13 cellular contexts compared by ENCODE assay signal in the genomic region with DNA sequence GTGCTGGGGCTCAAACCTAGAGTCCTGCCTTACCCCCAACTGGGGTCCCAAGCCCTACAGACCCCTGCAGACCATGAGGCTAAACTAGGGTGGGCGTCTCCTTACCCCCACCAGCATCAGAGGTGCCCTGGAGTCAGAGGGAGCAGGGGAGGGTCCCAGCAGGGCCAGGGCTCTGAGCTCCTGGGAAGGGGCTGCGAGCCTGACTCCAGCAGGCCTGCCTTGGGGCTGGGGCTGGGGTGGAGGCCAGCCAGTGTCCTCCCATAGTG. TPM values are rescaled to one million over a fixed set of nuclear protein-coding genes. Genes with fewer than 3 reads are reported as not detected.
A peak's percentile ranks its signal among the peaks of the same experiment; 100 is the strongest.
DNase-seq lines count a peak whose midpoint lies in the region; ATAC-seq and TF ChIP-seq lines count a peak whose summit lies in the region.
"Had no signal": no experiment of that assay in that cellular context is flagged by ENCODE, and none has a peak within 500 bp of the region (broad histone marks: within the 10 kb centered on the region; RNA-seq: fewer than 3 reads in every experiment).

No MANE protein-coding gene starts in this region.

- CTCF ChIA-PET in HEK293 (lab: Yijun Ruan, JAX) = interaction anchor here (0.8 to 2.5 kb wide), 4 partner anchors 10 to 266 kb away, joined by 3 to 14 read pairs (median 8); no protein-coding TSS in a partner anchor

- H3K9me3 ChIP-seq in HEK293 (ENCODE audit: control insufficient read depth, insufficient read depth, low read depth, low read length) (no peaks in the 10 kb centered on the region), left lung (no peaks in the 10 kb centered on the region), stomach smooth muscle (ENCODE audit: control insufficient read depth in 2 of 2, low read length in 2 of 2) (no peaks in the 10 kb centered on the region)
- H3K9me3 ChIP-seq: BLaER1 treated with 17β-estradiol and CSF1 and Interleukin-3, amounts not matched to agents 10 nM and 100 nM had no signal

- in situ Hi-C loops in brain microvascular endothelial cell (cut with HindIII; ENCODE audit: low pct_ligation_motif_present, low sequenced_read_pairs) = no loop called here

- DNase-seq in left lung (no peak), brain microvascular endothelial cell (no peak), NCI-H2171 treated with DMSO at 0.1 percent for 48 hours (lab: John Stamatoyannopoulos, UW) (no peak)
- DNase-seq in activated naive CD4-positive, alpha-beta T cell treated with anti-CD3 and anti-CD28 coated beads, Interleukin-2, amount 50 U/mL, for 16 hours = no peak
- DNase-seq: activated naive CD4-positive, alpha-beta T cell; T1000 had no signal

- no peaks in the 10 kb centered on the region for H3K4me1 ChIP-seq in HEK293 (ENCODE audit: control insufficient read depth, insufficient read depth, low read length)
- peaks cover 22 to 34% of the 10 kb centered on the region in 2 donors for H3K4me1 ChIP-seq in left lung
- peaks cover 55% of the 10 kb centered on the region for H3K4me1 ChIP-seq in stomach smooth muscle (ENCODE audit: control insufficient read depth, insufficient read depth, low read length)

- H3K27me3 Mint-ChIP-seq in activated T-helper 17 cell treated with anti-CD3 and anti-CD28 coated beads, Interleukin-2, amount 50 U/mL, for 72 hours = no peaks in the 10 kb centered on the region
- H3K27me3 Mint-ChIP-seq: activated CD8-positive, alpha-beta T cell treated with anti-CD3 and anti-CD28 coated beads for 36 hours had no signal

- H3K27ac Mint-ChIP-seq in activated T-helper 17 cell treated with anti-CD3 and anti-CD28 coated beads, Interleukin-2, amount 50 U/mL, for 72 hours = peak overlapping the region; percentile 32
- H3K27ac Mint-ChIP-seq: activated CD8-positive, alpha-beta T cell treated with anti-CD3 and anti-CD28 coated beads for 36 hours had no signal

- no peaks in the 10 kb centered on the region for H3K36me3 ChIP-seq in HEK293 (ENCODE audit: control insufficient read depth in 2 of 2, insufficient read depth in 1 of 2, low read length in 2 of 2)
- no peaks in the 10 kb centered on the region for H3K36me3 ChIP-seq in left lung
- H3K36me3 ChIP-seq in stomach smooth muscle (ENCODE audit: control insufficient read depth in 2 of 2, insufficient read depth in 2 of 2, low read length in 2 of 2) = no peaks in the 10 kb centered on the region
- H3K36me3 ChIP-seq in brain microvascular endothelial cell (replicated peaks) = no peaks in the 10 kb centered on the region
- H3K36me3 ChIP-seq: BLaER1 treated with 17β-estradiol and CSF1 and Interleukin-3, amounts not matched to agents 10 nM and 100 nM had no signal

- no peak overlapping the region for H3K4me3 Mint-ChIP-seq in activated T-helper 17 cell treated with anti-CD3 and anti-CD28 coated beads, Interleukin-2, amount 50 U/mL, for 72 hours
- H3K4me3 Mint-ChIP-seq: activated CD8-positive, alpha-beta T cell treated with anti-CD3 and anti-CD28 coated beads for 36 hours had no signal

- POLR2A ChIA-PET in HEK293 (lab: Yijun Ruan, JAX) = no interaction called here

- no peak overlapping the region for H3K9ac ChIP-seq in stomach smooth muscle (ENCODE audit: low read length in 2 of 2)

- H3K27ac ChIP-seq in HEK293 (ENCODE audit: extremely low read depth, low read depth, low read length) (no peak overlapping the region), left lung (peak overlapping the region; percentile 44 to 64), stomach smooth muscle (ENCODE audit: low read length) (peak overlapping the region; percentile 11), brain microvascular endothelial cell (no peak overlapping the region)

- H3K4me1 Mint-ChIP-seq in activated T-helper 17 cell treated with anti-CD3 and anti-CD28 coated beads, Interleukin-2, amount 50 U/mL, for 72 hours = peaks cover 3% of the 10 kb centered on the region

- intact Hi-C loops in left lung (cut with DNase I) = loop anchor here in 1 of 2 donors (10.0 kb wide), 1 partner anchor 145 kb away; no protein-coding TSS in a partner anchor

- no peak for TF ChIP-seq CTCF in HEK293 (tag by site-specific recombination; IDR thresholded peaks at IDR 0.05)
- TF ChIP-seq CTCF in left lung (IDR thresholded peaks at IDR 0.05) = no peak
- no peak for TF ChIP-seq CTCF in brain microvascular endothelial cell (IDR thresholded peaks at IDR 0.05; ENCODE audit: low read depth, low read length, missing control alignments)

- H3K4me3 ChIP-seq in HEK293 (ENCODE audit: low read depth, low read length) (no peak overlapping the region), left lung (no peak overlapping the region), stomach smooth muscle (ENCODE audit: low read length in 2 of 2) (peak overlapping the region in 1 of 2 donors; percentile 57), brain microvascular endothelial cell (ENCODE audit: low read depth, low read length) (no peak overlapping the region)
- H3K4me3 ChIP-seq: BLaER1 treated with 17β-estradiol and CSF1 and Interleukin-3, amounts not matched to agents 10 nM and 100 nM had no signal

- no peak for ATAC-seq in activated T-helper 17 cell treated with anti-CD3 and anti-CD28 coated beads, Interleukin-2, amount 50 U/mL, for 72 hours (replicated peaks)
- ATAC-seq in left lung (no peak), GM19324 (IDR thresholded peaks at IDR 0.05; ENCODE audit: low FRiP score, unreplicated experiment) (no peak)

- H3K36me3 Mint-ChIP-seq in activated T-helper 17 cell treated with anti-CD3 and anti-CD28 coated beads, Interleukin-2, amount 50 U/mL, for 72 hours (ENCODE audit: low read depth) = no peaks in the 10 kb centered on the region

- H3K27me3 ChIP-seq in left lung (peaks cover 0 to 4% of the 10 kb centered on the region in 2 donors), stomach smooth muscle (ENCODE audit: control insufficient read depth in 1 of 2, insufficient read depth in 2 of 2, low read length in 2 of 2) (peaks cover 0 to 7% of the 10 kb centered on the region in 2 donors), brain microvascular endothelial cell (replicated peaks) (no peaks in the 10 kb centered on the region)
- H3K27me3 ChIP-seq: BLaER1 treated with 17β-estradiol and CSF1 and Interleukin-3, amounts not matched to agents 10 nM and 100 nM had no signal

- no peaks in the 10 kb centered on the region for H3K9me3 Mint-ChIP-seq in activated T-helper 17 cell treated with anti-CD3 and anti-CD28 coated beads, Interleukin-2, amount 50 U/mL, for 72 hours
- H3K9me3 Mint-ChIP-seq: activated CD8-positive, alpha-beta T cell treated with anti-CD3 and anti-CD28 coated beads for 36 hours had no signal

TF ChIP-seq in HEK293, 187 proteins besides CTCF, POLR2A, EP300 and RAD21:
- TF ChIP-seq ZNF76 (tag by site-specific recombination; IDR thresholded peaks at IDR 0.05; ENCODE audit: borderline replicate concordance, low read depth) = no peak
- TF ChIP-seq GLIS2 (tag by site-specific recombination; IDR thresholded peaks at IDR 0.05) = peak; percentile 10; the same call in 1 of the 2 replicates

RNA-seq across cellular contexts. Expression of a gene that starts 1.3 kb away (rescaled TPM):
- total RNA-seq in activated T-helper 17 cell treated with anti-CD3 and anti-CD28 coated beads, Interleukin-2, amount 50 U/mL, for 72 hours = not detected
- total RNA-seq in left lung = 10 to 100 TPM in 1 of 2 donors, 1 to 10 TPM in 1; 4.3 to 15.0 TPM
- total RNA-seq: activated CD8-positive, alpha-beta T cell treated with anti-CD3 and anti-CD28 coated beads for 36 hours had no signal

RNA-seq across cellular contexts. Expression of a gene that starts 2.3 kb away (rescaled TPM):
- under 1 TPM in 1 of 2 donors, not detected in 1; 0.98 TPM for total RNA-seq in activated T-helper 17 cell treated with anti-CD3 and anti-CD28 coated beads, Interleukin-2, amount 50 U/mL, for 72 hours
- 10 to 100 TPM; 20.6 to 41.8 TPM for total RNA-seq in left lung
- total RNA-seq: activated CD8-positive, alpha-beta T cell treated with anti-CD3 and anti-CD28 coated beads for 36 hours had no signal

RNA-seq across cellular contexts. Expression of a gene that starts 8.6 kb away (rescaled TPM):
- not detected for total RNA-seq in activated T-helper 17 cell treated with anti-CD3 and anti-CD28 coated beads, Interleukin-2, amount 50 U/mL, for 72 hours
- total RNA-seq in left lung = 10 to 100 TPM; 47.9 to 94.1 TPM
- total RNA-seq: activated CD8-positive, alpha-beta T cell treated with anti-CD3 and anti-CD28 coated beads for 36 hours; Daoy had no signal

Comparison
In these comparisons a context has a peak if more than half of its experiments do, and no peak if none do; other contexts are left out.
1. H3K27ac ChIP-seq: peak in left lung (2 of 2) and stomach smooth muscle (single experiment); none in HEK293 (single experiment) and brain microvascular endothelial cell (single experiment).
2. RNA of a gene that starts 1.3 kb away (total RNA-seq): 4.3 to 15.0 TPM in left lung; not detected in activated T-helper 17 cell treated with anti-CD3 and anti-CD28 coated beads, Interleukin-2, amount 50 U/mL, for 72 hours; every median in the first group is over 4 times any median in the second.
3. RNA of a gene that starts 2.3 kb away (total RNA-seq): 20.6 to 41.8 TPM in left lung; 0.98 TPM in activated T-helper 17 cell treated with anti-CD3 and anti-CD28 coated beads, Interleukin-2, amount 50 U/mL, for 72 hours; every median in the first group is over 10 times any median in the second.
4. RNA of a gene that starts 8.6 kb away (total RNA-seq): 47.9 to 94.1 TPM in left lung; not detected in activated T-helper 17 cell treated with anti-CD3 and anti-CD28 coated beads, Interleukin-2, amount 50 U/mL, for 72 hours; every median in the first group is over 10 times any median in the second.